28 cellular contexts compared by ENCODE assay signal in genomic region chr9:78808087-78808486, GRCh38.
"Had no signal": no experiment of that assay in that cellular context is flagged by ENCODE, and none has a peak within 500 bp of the region (broad histone marks: within the 10 kb centered on the region; RNA-seq: fewer than 3 reads in every experiment).

No MANE protein-coding gene starts in this region.

- H3K79me2 ChIP-seq: parathyroid adenoma had no signal

- H3K4me3 ChIP-seq: ovary, psoas muscle, right lobe of liver, sigmoid colon, suprapubic skin, testis, tibial artery, transverse colon, upper lobe of left lung, vagina had no signal

- H3K27me3 ChIP-seq: neutrophil, ovary, right lobe of liver, sigmoid colon, suprapubic skin, testis, tibial artery, transverse colon, upper lobe of left lung, vagina had no signal

- DNase-seq: naive thymus-derived CD4-positive, alpha-beta T cell; natural killer cell; nucleus accumbens; ovary; posterior cingulate gyrus; psoas muscle; right cardiac atrium; right lobe of liver; sigmoid colon; small intestine; stimulated activated CD4-positive, alpha-beta T cell treated with anti-CD3 and anti-CD28 coated beads, Interleukin-15, amount 100 ng/mL, for 24 hours; stimulated activated CD4-positive, alpha-beta T cell treated with anti-CD3 and anti-CD28 coated beads, Interleukin-2, amount 100 ng/mL, for 24 hours; stimulated activated CD4-positive, alpha-beta T cell treated with anti-CD3 and anti-CD28 coated beads, Interleukin-2, amount 100 ng/mL, for 48 hours; stimulated activated CD4-positive, alpha-beta T cell treated with anti-CD3 and anti-CD28 coated beads, Interleukin-4, amount 100 ng/mL, for 4 hours; stimulated activated CD8-positive, alpha-beta memory T cell treated with anti-CD3 and anti-CD28 coated beads, Interleukin-4, amount 100 ng/mL, for 48 hours; stimulated activated naive CD4-positive, alpha-beta T cell; stimulated activated naive CD8-positive, alpha-beta T cell treated with anti-CD3 and anti-CD28 coated beads, Interleukin-15, amount 100 ng/mL, for 72 hours; stimulated activated naive CD8-positive, alpha-beta T cell treated with anti-CD3 and anti-CD28 coated beads, Interleukin-15, Interleukin-2, amounts not matched to agents 100 U/mL and 50 U/mL, for 24 hours; substantia nigra; testis; tibial artery; transverse colon; upper lobe of left lung had no signal

- H3K9me3 ChIP-seq: neutrophil, ovary, psoas muscle, right lobe of liver, sigmoid colon, suprapubic skin, testis, tibial artery, upper lobe of left lung, vagina had no signal

- H2AFZ ChIP-seq: parathyroid adenoma had no signal

- H3K9ac ChIP-seq: parathyroid adenoma had no signal

- H3K36me3 ChIP-seq: neutrophil, ovary, right lobe of liver, sigmoid colon, suprapubic skin, tibial artery, transverse colon, upper lobe of left lung, vagina had no signal

- ATAC-seq: naive thymus-derived CD4-positive, alpha-beta T cell; natural killer cell; right cardiac atrium; right lobe of liver; stimulated activated memory B cell treated with anti-CD40 and anti-IgM and Interleukin-4, amounts not matched to agents 10 μg/mL and 1 μg/mL and 100 μg/mL, for 72 hours; stimulated activated naive CD8-positive, alpha-beta T cell treated with anti-CD3 and anti-CD28 coated beads, Interleukin-15, amount 100 ng/mL, for 72 hours; stimulated activated naive CD8-positive, alpha-beta T cell treated with anti-CD3 and anti-CD28 coated beads, Interleukin-15, Interleukin-2, amounts not matched to agents 100 U/mL and 50 U/mL, for 24 hours had no signal

- H3K27ac ChIP-seq: neutrophil, ovary, parathyroid adenoma, psoas muscle, right lobe of liver, sigmoid colon, suprapubic skin, testis, tibial artery, transverse colon, upper lobe of left lung, vagina had no signal

- H3K4me1 ChIP-seq: parathyroid adenoma, psoas muscle, right lobe of liver, sigmoid colon, suprapubic skin, testis, tibial artery, transverse colon, upper lobe of left lung, vagina had no signal
